Comparison of ENCODE assay signal across 16 cellular contexts in the genomic region with DNA sequence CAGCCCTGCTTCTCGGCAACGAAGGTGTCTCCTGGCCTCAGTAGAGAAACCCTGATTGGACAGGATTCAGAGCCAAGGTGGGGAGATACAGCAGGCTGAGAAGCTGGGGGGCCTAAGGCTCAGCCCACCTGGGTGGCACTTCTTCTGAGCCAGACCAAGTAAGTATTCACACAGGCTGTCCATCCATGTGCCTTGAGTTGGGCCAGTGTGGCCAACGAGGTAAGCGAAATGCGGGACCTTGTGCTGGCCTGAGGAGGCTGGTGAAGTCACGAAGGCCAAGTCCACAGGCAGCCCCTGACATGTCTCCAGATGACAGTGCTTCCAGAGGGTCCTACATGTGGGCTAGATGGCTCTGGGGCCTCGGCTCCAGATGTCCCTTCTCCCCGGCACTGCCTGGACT.
DNase-seq lines count a peak whose midpoint lies in the region; ATAC-seq and TF ChIP-seq lines count a peak whose summit lies in the region.
"Had no signal": no experiment of that assay in that cellular context is flagged by ENCODE, and none has a peak within 500 bp of the region (broad histone marks: within the 10 kb centered on the region; RNA-seq: fewer than 3 reads in every experiment).

No MANE protein-coding gene starts in this region.

- H3K36me3 ChIP-seq in esophagus squamous epithelium: peaks cover 21 to 46% (median 21%) of the 10 kb centered on the region in 3 donors

- peaks cover 67 to 86% (median 80%) of the 10 kb centered on the region in 3 donors for H3K4me1 Mint-ChIP-seq in T-cell
- peaks cover 52 to 59% of the 10 kb centered on the region in 2 donors for H3K4me1 Mint-ChIP-seq in stimulated activated naive B cell treated with anti-CD40 and anti-IgM and Interleukin-4, amounts not matched to agents 10 μg/mL and 1 μg/mL and 100 μg/mL, for 72 hours

- POLR2A ChIA-PET in T-cell (lab: Charles Lee): interaction anchor here in 1 of 2 donors (0.6 kb wide), 1 partner anchor 73 kb away, joined by 8 read pairs; no protein-coding TSS in a partner anchor

- H3K27ac Mint-ChIP-seq in T-cell: peak overlapping the region; percentile 50 to 91
- H3K27ac Mint-ChIP-seq in stimulated activated naive B cell treated with anti-CD40 and anti-IgM and Interleukin-4, amounts not matched to agents 10 μg/mL and 1 μg/mL and 100 μg/mL, for 72 hours: peak overlapping the region; percentile 9

- H3K27me3 Mint-ChIP-seq in T-cell: no peaks in the 10 kb centered on the region
- no peaks in the 10 kb centered on the region for H3K27me3 Mint-ChIP-seq in stimulated activated naive B cell treated with anti-CD40 and anti-IgM and Interleukin-4, amounts not matched to agents 10 μg/mL and 1 μg/mL and 100 μg/mL, for 72 hours

- no peak for TF ChIP-seq CTCF in esophagus squamous epithelium (IDR thresholded peaks at IDR 0.05)

- no peak overlapping the region for H3K4me3 Mint-ChIP-seq in T-cell
- no peak overlapping the region for H3K4me3 Mint-ChIP-seq in stimulated activated naive B cell treated with anti-CD40 and anti-IgM and Interleukin-4, amounts not matched to agents 10 μg/mL and 1 μg/mL and 100 μg/mL, for 72 hours

- CTCF ChIA-PET in T-cell (lab: Charles Lee): interaction anchor here in 1 of 2 donors (0.6 to 1.1 kb wide), 3 partner anchors 42 to 52 kb away, joined by 3 to 4 read pairs (median 3); no protein-coding TSS in a partner anchor

- H3K9me3 ChIP-seq in right cardiac atrium (ENCODE audit: control insufficient read depth, low read length) (no peaks in the 10 kb centered on the region), esophagus squamous epithelium (no peaks in the 10 kb centered on the region)

- intact Hi-C loops in right cardiac atrium (cut with DNase I): no loop called here
- intact Hi-C loops in cardiac septum (cut with DNase I): no loop called here
- intact Hi-C loops in esophagus squamous epithelium (cut with DNase I): loop anchor here (10.0 kb wide), 1 partner anchor 87 kb away; a partner anchor contains a TSS

- WGBS in right cardiac atrium: 95% methylated on average over 8 of the region's 8 CpGs
- WGBS in esophagus squamous epithelium, 2 donors: 93 to 100% methylated on average over 1 to 6 of the region's 8 CpGs

- H3K36me3 Mint-ChIP-seq in T-cell: peaks cover 26% of the 10 kb centered on the region
- peaks cover 40 to 64% of the 10 kb centered on the region in 2 donors for H3K36me3 Mint-ChIP-seq in stimulated activated naive B cell treated with anti-CD40 and anti-IgM and Interleukin-4, amounts not matched to agents 10 μg/mL and 1 μg/mL and 100 μg/mL, for 72 hours

- DNase-seq in right cardiac atrium: peak in 2 of 3 donors; percentile 23 to 24
- DNase-seq in cardiac septum (ENCODE audit: low spot score): no peak
- no peak for DNase-seq in T-cell
- DNase-seq in esophagus squamous epithelium (lab: John Stamatoyannopoulos, UW): no peak
- no peak for DNase-seq in stimulated activated naive B cell treated with anti-CD40 and anti-IgM and Interleukin-4, amounts not matched to agents 10 μg/mL and 1 μg/mL and 100 μg/mL, for 72 hours
- DNase-seq in mesenteric fat pad (ENCODE audit: low spot score): no peak
- DNase-seq: DMS79, KBM-7, NCI-H1417 treated with DMSO at 0.1 percent for 48 hours, NCI-H2029, NCI-H2171 treated with DMSO at 0.1 percent for 48 hours, NCI-H446 treated with DMSO at 0.1 percent for 48 hours, OCI-M1, SIG-M5 had no signal

- H3K9me3 Mint-ChIP-seq in T-cell: no peaks in the 10 kb centered on the region
- no peaks in the 10 kb centered on the region for H3K9me3 Mint-ChIP-seq in stimulated activated naive B cell treated with anti-CD40 and anti-IgM and Interleukin-4, amounts not matched to agents 10 μg/mL and 1 μg/mL and 100 μg/mL, for 72 hours

- ATAC-seq in right cardiac atrium (no peak), T-cell (replicated peaks in 1 of 4) (no peak), GM21528 (IDR thresholded peaks at IDR 0.05; ENCODE audit: low FRiP score, unreplicated experiment) (no peak), HG03095 (IDR thresholded peaks at IDR 0.05; ENCODE audit: unreplicated experiment) (no peak)
- ATAC-seq in stimulated activated naive B cell treated with anti-CD40 and anti-IgM and Interleukin-4, amounts not matched to agents 10 μg/mL and 1 μg/mL and 100 μg/mL, for 72 hours (replicated peaks): no peak

- no peak for TF ChIP-seq POLR2A in esophagus squamous epithelium (IDR thresholded peaks at IDR 0.05)

- no peak overlapping the region for H3K4me3 ChIP-seq in right cardiac atrium (ENCODE audit: low read length)
- H3K4me3 ChIP-seq in esophagus squamous epithelium: no peak overlapping the region

- no peaks in the 10 kb centered on the region for H3K27me3 ChIP-seq in right cardiac atrium (ENCODE audit: control insufficient read depth, insufficient read depth)
- H3K27me3 ChIP-seq in esophagus squamous epithelium: no peaks in the 10 kb centered on the region

- H3K4me1 ChIP-seq in right cardiac atrium (ENCODE audit: control insufficient read depth, insufficient read depth, low read length) (peaks cover 13% of the 10 kb centered on the region), esophagus squamous epithelium (peaks cover 22 to 51% (median 43%) of the 10 kb centered on the region in 3 donors)

- H3K27ac ChIP-seq in right cardiac atrium (ENCODE audit: low read length) (no peak overlapping the region), esophagus squamous epithelium (peak overlapping the region in 3 of 4 donors; percentile 72 to 82 (median 75))

Comparison
In these comparisons a context has a peak if more than half of its experiments do, and no peak if none do; other contexts are left out.
1. DNase-seq: peak in right cardiac atrium (2 of 3); none in cardiac septum (single experiment), T-cell (0 of 34), esophagus squamous epithelium (single experiment), stimulated activated naive B cell treated with anti-CD40 and anti-IgM and Interleukin-4, amounts not matched to agents 10 μg/mL and 1 μg/mL and 100 μg/mL, for 72 hours (single experiment) and mesenteric fat pad (single experiment).